9 cellular contexts compared by ENCODE assay signal in genomic region chr12:96375841-96376249, GRCh38. TPM values are rescaled to one million over a fixed set of nuclear protein-coding genes. Genes with fewer than 3 reads are reported as not detected.
A peak's percentile ranks its signal among the peaks of the same experiment; 100 is the strongest.
DNase-seq lines count a peak whose midpoint lies in the region; ATAC-seq and TF ChIP-seq lines count a peak whose summit lies in the region.
"Had no signal": no experiment of that assay in that cellular context is flagged by ENCODE, and none has a peak within 500 bp of the region (broad histone marks: within the 10 kb centered on the region; RNA-seq: fewer than 3 reads in every experiment).

No MANE protein-coding gene starts in this region.

- H3K27ac ChIP-seq in brain microvascular endothelial cell = no peak overlapping the region
- H3K27ac ChIP-seq in WERI-Rb-1 = no peak overlapping the region

- H3K27me3 ChIP-seq in brain microvascular endothelial cell (replicated peaks) = no peaks in the 10 kb centered on the region
- no peaks in the 10 kb centered on the region for H3K27me3 ChIP-seq in WERI-Rb-1 (ENCODE audit: insufficient read depth, low read depth, severe bottlenecking)
- no peaks in the 10 kb centered on the region for H3K27me3 ChIP-seq in MG63

- H3K4me1 Mint-ChIP-seq in HFFc6 (ENCODE audit: low read depth) = peaks cover 64% of the 10 kb centered on the region

- H3K9me3 ChIP-seq in mucosa of descending colon = no peaks in the 10 kb centered on the region
- peaks cover 2% of the 10 kb centered on the region for H3K9me3 ChIP-seq in WERI-Rb-1 (ENCODE audit: severe bottlenecking)
- peaks cover 7% of the 10 kb centered on the region for H3K9me3 ChIP-seq in MG63

- no peak for TF ChIP-seq CTCF in HFFc6 (IDR thresholded peaks at IDR 0.05)
- TF ChIP-seq CTCF in mucosa of descending colon (IDR thresholded peaks at IDR 0.05) = no peak
- no peak for TF ChIP-seq CTCF in brain microvascular endothelial cell (IDR thresholded peaks at IDR 0.05; ENCODE audit: low read depth, low read length, missing control alignments)
- TF ChIP-seq CTCF in WERI-Rb-1 (IDR thresholded peaks at IDR 0.05; ENCODE audit: low read depth, low read length) = no peak

- H3K36me3 ChIP-seq in mucosa of descending colon (ENCODE audit: low read depth) (no peaks in the 10 kb centered on the region), brain microvascular endothelial cell (replicated peaks) (no peaks in the 10 kb centered on the region), WERI-Rb-1 (no peaks in the 10 kb centered on the region; the same call in 1 of the 2 replicates), MG63 (no peaks in the 10 kb centered on the region)

- H3K36me3 Mint-ChIP-seq in HFFc6 (ENCODE audit: low read depth) = peaks cover 15% of the 10 kb centered on the region

- ATAC-seq in GM18870 (IDR thresholded peaks at IDR 0.05; ENCODE audit: unreplicated experiment) = peak; percentile 84
- peak; percentile 72 for ATAC-seq in mucosa of descending colon

- peak overlapping the region; percentile 42 for H3K27ac Mint-ChIP-seq in HFFc6

- no peak for DNase-seq in HFFc6
- DNase-seq in OCI-M1 (lab: John Stamatoyannopoulos, UW) = peak; percentile 83
- no peak for DNase-seq in mucosa of descending colon
- no peak for DNase-seq in brain microvascular endothelial cell
- DNase-seq in WERI-Rb-1 = no peak
- no peak for DNase-seq in MG63
- DNase-seq in NCI-H446 treated with DMSO at 0.1 percent for 48 hours (lab: John Stamatoyannopoulos, UW) = no peak
- DNase-seq: stimulated activated CD4-positive, alpha-beta T cell treated with anti-CD3 and anti-CD28 coated beads, Interleukin-2, amount 100 ng/mL, for 24 hours had no signal

- H3K9me3 Mint-ChIP-seq in HFFc6 = no peaks in the 10 kb centered on the region; the same call in 1 of the 2 replicates

- no peaks in the 10 kb centered on the region for H3K27me3 Mint-ChIP-seq in HFFc6 (ENCODE audit: insufficient read depth)

- peaks cover 34% of the 10 kb centered on the region for H3K4me1 ChIP-seq in mucosa of descending colon (ENCODE audit: low read depth)

- H3K4me3 ChIP-seq in mucosa of descending colon (no peak overlapping the region), brain microvascular endothelial cell (ENCODE audit: low read depth, low read length) (no peak overlapping the region), WERI-Rb-1 (ENCODE audit: low read depth, low read length) (no peak overlapping the region), MG63 (no peak overlapping the region)

- intact Hi-C loops in mucosa of descending colon (cut with DNase I, micrococcal nuclease) = no loop called here

- H3K4me3 Mint-ChIP-seq in HFFc6 = no peak overlapping the region

- in situ Hi-C loops in brain microvascular endothelial cell (cut with HindIII; ENCODE audit: low pct_ligation_motif_present, low sequenced_read_pairs) = no loop called here

RNA-seq across cellular contexts. Expression of gene CDK17, which starts 24.4 kb away (rescaled TPM):
- total RNA-seq in HFFc6 (2021; fragmentation: NEBNext Ultra II Directional; extraction: Animal tissue kit (Norgen Biotek cat#: 25700)) = 10 to 100 TPM; 24.6 to 28.8 (median 26.5) TPM
- total RNA-seq in mucosa of descending colon = 10 to 100 TPM; 19.5 to 43.5 (median 24.0) TPM
- 18.4 and 57.2 TPM in 2 replicates for total RNA-seq in MG63 (2014; rRNA removed; shearing (Covaris generic); ENCODE audit: low replicate concordance)
